15 cellular contexts compared by ENCODE assay signal in genomic region chr7:105222953-105223352, GRCh38.
A peak's percentile ranks its signal among the peaks of the same experiment; 100 is the strongest.
DNase-seq lines count a peak whose midpoint lies in the region; ATAC-seq and TF ChIP-seq lines count a peak whose summit lies in the region.
"Had no signal": no experiment of that assay in that cellular context is flagged by ENCODE, and none has a peak within 500 bp of the region (broad histone marks: within the 10 kb centered on the region; RNA-seq: fewer than 3 reads in every experiment).

No MANE protein-coding gene starts in this region.

- H3K27me3 Mint-ChIP-seq in Caco-2 (ENCODE audit: insufficient read depth, unreplicated experiment) (no peaks in the 10 kb centered on the region), T-helper 17 cell (no peaks in the 10 kb centered on the region), nephron (ENCODE audit: low read depth) (no peaks in the 10 kb centered on the region)
- H3K27me3 Mint-ChIP-seq: CD4-positive, CD25-positive, alpha-beta regulatory T cell; IgD-negative memory B cell had no signal

- BruUV-seq in Caco-2 (replicated peaks; lab: Mats Ljungman, UMichigan): no TSS peak

- TF ChIP-seq CTCF in Caco-2 (IDR thresholded peaks at IDR 0.05; ENCODE audit: insufficient read depth in 1 of 2, low read depth in 1 of 2, low read length in 1 of 2, severe bottlenecking in 1 of 2, unreplicated experiment in 1 of 2): no peak
- TF ChIP-seq CTCF in HEK293 (tag by site-specific recombination; IDR thresholded peaks at IDR 0.05): no peak
- TF ChIP-seq CTCF in nephron (IDR thresholded peaks at IDR 0.05; ENCODE audit: unreplicated experiment in 3 of 3): no peak

- H3K36me3 Mint-ChIP-seq in Caco-2 (ENCODE audit: insufficient read depth, unreplicated experiment) (no peaks in the 10 kb centered on the region), T-helper 17 cell (ENCODE audit: low read depth) (peaks cover 2% of the 10 kb centered on the region), nephron (ENCODE audit: low read depth) (peaks cover 8% of the 10 kb centered on the region)

- ATAC-seq in T-helper 17 cell (no peak), GM18498 (IDR thresholded peaks at IDR 0.05; ENCODE audit: unreplicated experiment) (no peak)

- POLR2A ChIA-PET in Caco-2 (lab: Charles Lee) (no interaction called here), HEK293 (lab: Yijun Ruan, JAX) (no interaction called here)

- H3K9me3 Mint-ChIP-seq in Caco-2 (ENCODE audit: unreplicated experiment): no peaks in the 10 kb centered on the region
- H3K9me3 Mint-ChIP-seq in nephron: no peaks in the 10 kb centered on the region
- H3K9me3 Mint-ChIP-seq: CD4-positive, CD25-positive, alpha-beta regulatory T cell had no signal

- H3K9me3 ChIP-seq in Caco-2: no peaks in the 10 kb centered on the region
- H3K9me3 ChIP-seq in HEK293 (ENCODE audit: control insufficient read depth, insufficient read depth, low read depth, low read length): no peaks in the 10 kb centered on the region
- no peaks in the 10 kb centered on the region for H3K9me3 ChIP-seq in T-helper 17 cell (ENCODE audit: control insufficient read depth, low read length, poor library complexity, severe bottlenecking)
- H3K9me3 ChIP-seq: Peyer's patch had no signal

- H3K36me3 ChIP-seq in Caco-2 (ENCODE audit: control insufficient read depth, insufficient read depth, low read length) (no peaks in the 10 kb centered on the region), HEK293 (ENCODE audit: control insufficient read depth in 2 of 2, insufficient read depth in 1 of 2, low read length in 2 of 2) (no peaks in the 10 kb centered on the region)
- H3K36me3 ChIP-seq: Peyer's patch had no signal

- peaks cover 25% of the 10 kb centered on the region for H3K4me1 Mint-ChIP-seq in Caco-2 (ENCODE audit: low read depth, unreplicated experiment)
- peaks cover 29% of the 10 kb centered on the region for H3K4me1 Mint-ChIP-seq in T-helper 17 cell
- H3K4me1 Mint-ChIP-seq in nephron: peaks cover 30% of the 10 kb centered on the region

- H3K27ac Mint-ChIP-seq in Caco-2 (ENCODE audit: unreplicated experiment) (peak overlapping the region; percentile 14), T-helper 17 cell (peak overlapping the region; percentile 14), nephron (peak overlapping the region; percentile 0 to 6 (median 2))
- H3K27ac Mint-ChIP-seq: IgD-negative memory B cell had no signal

- H3K4me3 Mint-ChIP-seq in Caco-2 (ENCODE audit: unreplicated experiment) (no peak overlapping the region), T-helper 17 cell (no peak overlapping the region), nephron (no peak overlapping the region)
- H3K4me3 Mint-ChIP-seq: CD4-positive, CD25-positive, alpha-beta regulatory T cell; IgD-negative memory B cell had no signal

- no peak overlapping the region for H3K27ac ChIP-seq in HEK293 (ENCODE audit: extremely low read depth, low read depth, low read length)
- H3K27ac ChIP-seq: Peyer's patch had no signal

- no peaks in the 10 kb centered on the region for H3K27me3 ChIP-seq in Caco-2 (replicated peaks; ENCODE audit: control insufficient read depth, insufficient read depth, low read length)
- H3K27me3 ChIP-seq: Peyer's patch had no signal

- intact Hi-C loops in Caco-2 (cut with micrococcal nuclease; ENCODE audit: unreplicated experiment): no loop called here

- H3K4me3 ChIP-seq in Caco-2 (ENCODE audit: low read depth, low read length): no peak overlapping the region
- H3K4me3 ChIP-seq in HEK293 (ENCODE audit: low read depth, low read length): no peak overlapping the region
- H3K4me3 ChIP-seq: Peyer's patch had no signal

- H3K4me1 ChIP-seq in Caco-2 (peaks cover 18% of the 10 kb centered on the region; the same call in 1 of the 2 replicates), HEK293 (ENCODE audit: control insufficient read depth, insufficient read depth, low read length) (peaks cover 22% of the 10 kb centered on the region)

- CTCF ChIA-PET in Caco-2 (lab: Charles Lee) (no interaction called here), HEK293 (lab: Yijun Ruan, JAX) (interaction anchor here (0.5 to 1.2 kb wide), 4 partner anchors 13 to 73 kb away, joined by 3 to 4 read pairs (median 3); no protein-coding TSS in a partner anchor)

- DNase-seq in Caco-2 (no peak), T-helper 17 cell (no peak), DMS53 (lab: John Stamatoyannopoulos, UW) (no peak), NCI-H146 treated with DMSO at 0.1 percent for 48 hours (lab: John Stamatoyannopoulos, UW; ENCODE audit: unreplicated experiment) (no peak), cerebellar cortex (ENCODE audit: low spot score) (no peak)
- DNase-seq: CD4-positive, CD25-positive, alpha-beta regulatory T cell; NCI-H1436 treated with DMSO at 0.1 percent for 48 hours; NCI-H2107; NCI-H345; Peyer's patch; SHP77 treated with DMSO at 0.1 percent for 48 hours had no signal

TF ChIP-seq in HEK293, 187 proteins besides CTCF, POLR2A, EP300 and RAD21:
- TF ChIP-seq ZNF600 (tag by site-specific recombination; IDR thresholded peaks at IDR 0.05) (peak; percentile 82), ZNF416 (tag by site-specific recombination; IDR thresholded peaks at IDR 0.05) (no peak), ZNF398 (tag by site-specific recombination; IDR thresholded peaks at IDR 0.05) (no peak), ZBTB20 (tag by site-specific recombination; IDR thresholded peaks at IDR 0.05) (0 out of 2 replicates have a peak, but pooled peaks have one; percentile 10), ZNF449 (tag by site-specific recombination; IDR thresholded peaks at IDR 0.05) (no peak), ZNF335 (tag by site-specific recombination; conservative IDR thresholded peaks at IDR 0.05) (0 out of 2 replicates have a peak, but pooled peaks have one; percentile 23), FEZF1 (tag by site-specific recombination; IDR thresholded peaks at IDR 0.05) (peak; percentile 20; the same call in 1 of the 2 replicates)
